In the genomic region with DNA sequence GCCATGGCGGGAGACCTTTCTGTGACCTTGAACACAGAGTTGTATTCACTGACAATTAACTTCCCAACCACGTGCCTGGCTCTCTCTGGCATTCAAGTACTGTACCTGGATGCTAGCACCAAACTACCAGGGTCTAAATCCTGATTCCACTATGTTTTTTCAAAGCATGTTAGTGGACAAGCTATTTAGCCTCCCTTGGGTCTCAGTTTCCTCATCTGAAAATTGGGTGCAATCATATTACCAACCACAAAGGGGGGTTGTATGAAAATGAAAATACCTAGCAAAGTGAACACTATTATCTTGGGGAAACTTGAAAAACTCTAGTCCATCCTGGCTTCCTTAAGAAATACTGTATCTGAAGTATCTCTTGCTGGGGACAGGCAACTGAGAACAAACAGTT, we compare ENCODE assay signal across 17 cellular contexts.
DNase-seq lines count a peak whose midpoint lies in the region; ATAC-seq and TF ChIP-seq lines count a peak whose summit lies in the region.
"Had no signal": no experiment of that assay in that cellular context is flagged by ENCODE, and none has a peak within 500 bp of the region (broad histone marks: within the 10 kb centered on the region; RNA-seq: fewer than 3 reads in every experiment).

No MANE protein-coding gene starts in this region.

- intact Hi-C loops in dorsolateral prefrontal cortex (cut with DNase I) = loop anchor here in 1 of 2 donors (10.0 kb wide), 1 partner anchor 52 kb away; no protein-coding TSS in a partner anchor

- peak; percentile 27 for TF ChIP-seq CTCF in HFFc6 (IDR thresholded peaks at IDR 0.05)
- peak; percentile 20 for TF ChIP-seq CTCF in OCI-LY3 (IDR thresholded peaks at IDR 0.05; ENCODE audit: low read depth, low read length)
- TF ChIP-seq CTCF in dorsolateral prefrontal cortex (IDR thresholded peaks at IDR 0.05 in 54 of 56, conservative IDR thresholded peaks at IDR 0.05 in 2 of 56; ENCODE audit: low read depth in 1 of 56, partially characterized antibody in 56 of 56) = peak in 1 of 56 donors; percentile 6
- TF ChIP-seq CTCF in smooth muscle cell (IDR thresholded peaks at IDR 0.05; ENCODE audit: borderline replicate concordance, insufficient read depth, poor library complexity, severe bottlenecking) = no peak

- no peaks in the 10 kb centered on the region for H3K36me3 Mint-ChIP-seq in HFFc6 (ENCODE audit: low read depth)
- H3K36me3 Mint-ChIP-seq in naive thymus-derived CD8-positive, alpha-beta T cell = no peaks in the 10 kb centered on the region
- H3K36me3 Mint-ChIP-seq: IgD-negative memory B cell had no signal

- H3K4me1 ChIP-seq in OCI-LY3 (ENCODE audit: low read length) (peaks cover 24% of the 10 kb centered on the region), smooth muscle cell (ENCODE audit: low read depth) (no peaks in the 10 kb centered on the region)
- H3K4me1 ChIP-seq: SJSA1 had no signal

- H3K4me3 ChIP-seq in OCI-LY3 (ENCODE audit: low read length) (no peak overlapping the region), dorsolateral prefrontal cortex (no peak overlapping the region), smooth muscle cell (no peak overlapping the region)
- H3K4me3 ChIP-seq: Peyer's patch, SJSA1 had no signal

- DNase-seq in HFFc6 (no peak), dorsolateral prefrontal cortex (no peak), substantia nigra (lab: John Stamatoyannopoulos, UW) (no peak), smooth muscle cell (lab: John Stamatoyannopoulos, UW; ENCODE audit: unreplicated experiment) (no peak)
- no peak for DNase-seq in naive thymus-derived CD8-positive, alpha-beta T cell
- DNase-seq: ACHN, C1 segment of cervical spinal cord, Kasumi-1, NCI-H1105 treated with DMSO at 0.1 percent for 48 hours, NCI-H1694 treated with DMSO at 0.1 percent for 48 hours, NCI-H2107, NCI-H510A treated with DMSO at 0.1 percent for 48 hours, Peyer's patch had no signal

- H3K9ac ChIP-seq in OCI-LY3 (ENCODE audit: low read length) (no peak overlapping the region), smooth muscle cell (ENCODE audit: low read depth) (no peak overlapping the region)

- peaks cover 2% of the 10 kb centered on the region; the same call in 1 of the 2 replicates for H3K27me3 Mint-ChIP-seq in HFFc6 (ENCODE audit: insufficient read depth)
- H3K27me3 Mint-ChIP-seq in naive thymus-derived CD8-positive, alpha-beta T cell = peaks cover 0 to 2% (median 0%) of the 10 kb centered on the region in 5 donors

- WGBS in smooth muscle cell (ENCODE audit: low lambda C conversion rate) = 85% methylated on average over 2 of the region's 2 CpGs

- H3K9me3 ChIP-seq in OCI-LY3 (ENCODE audit: insufficient read depth, low read length) (no peaks in the 10 kb centered on the region), smooth muscle cell (replicated peaks; ENCODE audit: low read depth) (no peaks in the 10 kb centered on the region)
- H3K9me3 ChIP-seq: Peyer's patch, SJSA1 had no signal

- no peak overlapping the region for H2AFZ ChIP-seq in OCI-LY3 (ENCODE audit: low read depth, low read length)
- no peak overlapping the region for H2AFZ ChIP-seq in smooth muscle cell (ENCODE audit: low read depth)

- H4K20me1 ChIP-seq in OCI-LY3 (ENCODE audit: insufficient read depth, low read length) (no peaks in the 10 kb centered on the region), smooth muscle cell (ENCODE audit: low read depth) (no peaks in the 10 kb centered on the region)

- H3K27ac ChIP-seq in OCI-LY3 (ENCODE audit: low read length) = no peak overlapping the region
- H3K27ac ChIP-seq in dorsolateral prefrontal cortex = peak overlapping the region in 42 of 59 donors; percentile 10 to 95 (median 68)
- H3K27ac ChIP-seq in substantia nigra (ENCODE audit: low read depth, low read length, poor library complexity, severe bottlenecking) = peak overlapping the region; percentile 24
- H3K27ac ChIP-seq in smooth muscle cell (ENCODE audit: low read depth) = no peak overlapping the region
- H3K27ac ChIP-seq: Peyer's patch, SJSA1 had no signal

- peaks cover 31% of the 10 kb centered on the region for H3K4me1 Mint-ChIP-seq in HFFc6 (ENCODE audit: low read depth)
- H3K4me1 Mint-ChIP-seq in naive thymus-derived CD8-positive, alpha-beta T cell = peaks cover 5 to 12% (median 11%) of the 10 kb centered on the region in 4 donors

- no peaks in the 10 kb centered on the region for H3F3A ChIP-seq in smooth muscle cell (ENCODE audit: low read depth)

- H3K36me3 ChIP-seq in OCI-LY3 (replicated peaks; ENCODE audit: low read depth, low read length) (no peaks in the 10 kb centered on the region), smooth muscle cell (ENCODE audit: low read depth) (no peaks in the 10 kb centered on the region)
- H3K36me3 ChIP-seq: Peyer's patch, SJSA1 had no signal

- POLR2A ChIA-PET in naive thymus-derived CD8-positive, alpha-beta T cell (lab: Charles Lee) = no interaction called here

- H3K27ac Mint-ChIP-seq in HFFc6 = no peak overlapping the region
- H3K27ac Mint-ChIP-seq in naive thymus-derived CD8-positive, alpha-beta T cell = no peak overlapping the region

- H3K4me2 ChIP-seq in OCI-LY3 (ENCODE audit: low read length) (no peak overlapping the region), smooth muscle cell (no peak overlapping the region)

- H3K79me2 ChIP-seq in OCI-LY3 (ENCODE audit: low read length) (no peaks in the 10 kb centered on the region), smooth muscle cell (ENCODE audit: low read depth) (no peaks in the 10 kb centered on the region)

- H3K27me3 ChIP-seq in OCI-LY3 (ENCODE audit: low read depth, low read length) (no peaks in the 10 kb centered on the region), dorsolateral prefrontal cortex (no peaks in the 10 kb centered on the region), smooth muscle cell (ENCODE audit: low read depth) (no peaks in the 10 kb centered on the region)
- H3K27me3 ChIP-seq: Peyer's patch, SJSA1 had no signal

- no peaks in the 10 kb centered on the region for H3K9me3 Mint-ChIP-seq in HFFc6
- H3K9me3 Mint-ChIP-seq in naive thymus-derived CD8-positive, alpha-beta T cell = no peaks in the 10 kb centered on the region
- H3K9me3 Mint-ChIP-seq: IgD-negative memory B cell had no signal

- no peak overlapping the region for H3K4me3 Mint-ChIP-seq in HFFc6
- no peak overlapping the region for H3K4me3 Mint-ChIP-seq in naive thymus-derived CD8-positive, alpha-beta T cell
- H3K4me3 Mint-ChIP-seq: IgD-negative memory B cell had no signal

- no peak for ATAC-seq in GM19463 (IDR thresholded peaks at IDR 0.05; ENCODE audit: unreplicated experiment)
- ATAC-seq in naive thymus-derived CD8-positive, alpha-beta T cell = no peak

Comparison
In these comparisons a context has a peak if more than half of its experiments do, and no peak if none do; other contexts are left out.
1. H3K27ac ChIP-seq: peak in dorsolateral prefrontal cortex (42 of 59) and substantia nigra (single experiment); none in OCI-LY3 (single experiment) and smooth muscle cell (single experiment).